18 cellular contexts compared by ENCODE assay signal in genomic region chr1:30600258-30600657, GRCh38.
"Had no signal": no experiment of that assay in that cellular context is flagged by ENCODE, and none has a peak within 500 bp of the region (broad histone marks: within the 10 kb centered on the region; RNA-seq: fewer than 3 reads in every experiment).

No MANE protein-coding gene starts in this region.

- H3K4me1 ChIP-seq: ascending aorta, parathyroid adenoma, right lobe of liver, stomach had no signal

- H3K27ac ChIP-seq: ascending aorta, neutrophil, parathyroid adenoma, right lobe of liver, stomach, WERI-Rb-1 had no signal

- H3K4me3 ChIP-seq: ascending aorta, right lobe of liver, stomach had no signal

- ATAC-seq: activated T-cell treated with anti-CD3 and anti-CD28 coated beads, Interleukin-2, amount 50 U/mL, for 72 hours; naive thymus-derived CD8-positive, alpha-beta T cell; right lobe of liver; stimulated activated effector memory CD8-positive, alpha-beta T cell treated with anti-CD3 and anti-CD28 coated beads, Interleukin-12 subunit alpha, Interleukin-12 subunit beta, amount 100 ng/mL, for 72 hours had no signal

- H3K36me3 ChIP-seq: ascending aorta, neutrophil, right lobe of liver, stomach, WERI-Rb-1 had no signal

- H3K9ac ChIP-seq: parathyroid adenoma had no signal

- DNase-seq: activated CD4-positive, alpha-beta T cell treated with anti-CD3 and anti-CD28 coated beads for 1 hour; activated CD8-positive, alpha-beta memory T cell treated with anti-CD3 and anti-CD28 coated beads for 24 hours; activated effector memory CD4-positive, alpha-beta T cell treated with anti-CD3 and anti-CD28 coated beads, Interleukin-2, amount 50 U/mL, for 16 hours; activated T-cell treated with anti-CD3 and anti-CD28 coated beads, Interleukin-2, amount 50 U/mL, for 72 hours; cerebellar nuclear complex; effector CD8-positive, alpha-beta T cell; foreskin fibroblast; naive thymus-derived CD8-positive, alpha-beta T cell; right lobe of liver; small intestine; stimulated activated CD4-positive, alpha-beta T cell treated with anti-CD3 and anti-CD28 coated beads, Interleukin-4, amount 100 ng/mL, for 24 hours; stomach; trophoblast cell; WERI-Rb-1 had no signal

- H2AFZ ChIP-seq: parathyroid adenoma had no signal

- H3K9me3 ChIP-seq: ascending aorta, neutrophil, right lobe of liver, stomach had no signal

- H3K27me3 ChIP-seq: ascending aorta, neutrophil, right lobe of liver had no signal
